In the genomic region with DNA sequence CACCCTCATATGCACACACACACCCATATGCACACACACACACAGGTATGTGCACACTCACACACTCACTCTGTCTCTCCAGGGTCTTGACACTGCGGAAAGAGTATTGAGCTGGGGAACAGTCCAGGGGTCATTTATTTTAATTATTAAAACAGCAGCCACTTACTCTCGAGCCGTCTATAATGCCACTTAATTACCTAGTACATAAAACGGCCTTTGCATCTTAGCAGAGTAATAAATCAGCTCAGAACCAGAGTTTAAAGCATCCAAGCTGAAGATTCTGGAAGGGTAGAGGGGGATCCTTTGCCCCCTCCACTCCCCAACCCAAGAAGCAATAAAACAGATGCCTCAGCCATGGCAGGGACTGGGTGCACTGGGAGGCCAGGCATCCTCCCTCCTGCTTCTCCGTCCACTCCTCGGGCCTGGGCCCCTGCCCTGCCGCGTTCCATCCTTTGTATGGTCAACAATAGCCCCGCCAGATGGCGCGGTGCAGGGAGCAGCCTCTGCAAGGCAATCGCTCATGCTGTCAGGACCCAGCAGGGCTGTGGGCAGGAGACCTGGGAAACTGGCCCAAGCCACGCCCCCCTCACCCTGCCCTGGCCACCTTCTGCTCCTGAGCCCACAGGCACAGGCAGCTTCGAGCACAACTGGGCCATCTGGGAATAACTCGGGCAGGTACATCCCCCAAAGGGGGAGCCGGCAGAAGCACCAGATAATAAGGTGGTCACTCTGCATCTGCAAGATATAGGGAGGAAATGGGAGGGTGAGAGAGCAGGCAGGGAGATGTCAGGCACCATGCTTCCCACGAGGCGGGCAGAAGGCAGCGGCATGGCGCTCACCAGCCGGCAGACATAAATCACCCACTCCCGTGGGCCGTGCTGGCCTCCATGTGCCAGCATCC, we compare ENCODE assay signal across 1 cellular context.
TF ChIP-seq lines count a peak whose summit lies in the region.

No MANE protein-coding gene starts in this region.

TF ChIP-seq in HEK293, 187 proteins besides CTCF, POLR2A, EP300 and RAD21 (continued from another document):
- TF ChIP-seq, protein P1, sequence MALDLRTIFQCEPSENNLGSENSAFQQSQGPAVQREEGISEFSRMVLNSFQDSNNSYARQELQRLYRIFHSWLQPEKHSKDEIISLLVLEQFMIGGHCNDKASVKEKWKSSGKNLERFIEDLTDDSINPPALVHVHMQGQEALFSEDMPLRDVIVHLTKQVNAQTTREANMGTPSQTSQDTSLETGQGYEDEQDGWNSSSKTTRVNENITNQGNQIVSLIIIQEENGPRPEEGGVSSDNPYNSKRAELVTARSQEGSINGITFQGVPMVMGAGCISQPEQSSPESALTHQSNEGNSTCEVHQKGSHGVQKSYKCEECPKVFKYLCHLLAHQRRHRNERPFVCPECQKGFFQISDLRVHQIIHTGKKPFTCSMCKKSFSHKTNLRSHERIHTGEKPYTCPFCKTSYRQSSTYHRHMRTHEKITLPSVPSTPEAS (tag by site-specific recombination; IDR thresholded peaks at IDR 0.05): peak; percentile 78; the same call in 1 of the 2 replicates
- peak; percentile 54 for TF ChIP-seq GLIS1 (tag by site-specific recombination; IDR thresholded peaks at IDR 0.05)
- no peak for TF ChIP-seq BCL11B (tag by site-specific recombination; IDR thresholded peaks at IDR 0.05; ENCODE audit: low read depth)
- no peak for TF ChIP-seq ZNF169 (tag by site-specific recombination; IDR thresholded peaks at IDR 0.05)
- no peak for TF ChIP-seq ZNF19 (tag by site-specific recombination; IDR thresholded peaks at IDR 0.05; ENCODE audit: low read depth)
- no peak for TF ChIP-seq ZNF529 (tag by site-specific recombination; IDR thresholded peaks at IDR 0.05; ENCODE audit: insufficient replicate concordance)
- no peak for TF ChIP-seq ZNF416 (tag by site-specific recombination; IDR thresholded peaks at IDR 0.05)
- TF ChIP-seq ZNF16 (tag by site-specific recombination; IDR thresholded peaks at IDR 0.05; ENCODE audit: low read depth): no peak
- TF ChIP-seq, protein P2, sequence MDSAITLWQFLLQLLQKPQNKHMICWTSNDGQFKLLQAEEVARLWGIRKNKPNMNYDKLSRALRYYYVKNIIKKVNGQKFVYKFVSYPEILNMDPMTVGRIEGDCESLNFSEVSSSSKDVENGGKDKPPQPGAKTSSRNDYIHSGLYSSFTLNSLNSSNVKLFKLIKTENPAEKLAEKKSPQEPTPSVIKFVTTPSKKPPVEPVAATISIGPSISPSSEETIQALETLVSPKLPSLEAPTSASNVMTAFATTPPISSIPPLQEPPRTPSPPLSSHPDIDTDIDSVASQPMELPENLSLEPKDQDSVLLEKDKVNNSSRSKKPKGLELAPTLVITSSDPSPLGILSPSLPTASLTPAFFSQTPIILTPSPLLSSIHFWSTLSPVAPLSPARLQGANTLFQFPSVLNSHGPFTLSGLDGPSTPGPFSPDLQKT (IDR thresholded peaks at IDR 0.05; ENCODE audit: borderline replicate concordance, low read depth, low read length): no peak
- no peak for TF ChIP-seq ZNF157 (tag by site-specific recombination; IDR thresholded peaks at IDR 0.05)
- no peak for TF ChIP-seq KLF8 (tag by site-specific recombination; IDR thresholded peaks at IDR 0.05)
- TF ChIP-seq HOXC10 (CRISPR knock-in tag; IDR thresholded peaks at IDR 0.05): no peak
- TF ChIP-seq ZNF626 (tag by site-specific recombination; IDR thresholded peaks at IDR 0.05): no peak
- TF ChIP-seq, protein P3, sequence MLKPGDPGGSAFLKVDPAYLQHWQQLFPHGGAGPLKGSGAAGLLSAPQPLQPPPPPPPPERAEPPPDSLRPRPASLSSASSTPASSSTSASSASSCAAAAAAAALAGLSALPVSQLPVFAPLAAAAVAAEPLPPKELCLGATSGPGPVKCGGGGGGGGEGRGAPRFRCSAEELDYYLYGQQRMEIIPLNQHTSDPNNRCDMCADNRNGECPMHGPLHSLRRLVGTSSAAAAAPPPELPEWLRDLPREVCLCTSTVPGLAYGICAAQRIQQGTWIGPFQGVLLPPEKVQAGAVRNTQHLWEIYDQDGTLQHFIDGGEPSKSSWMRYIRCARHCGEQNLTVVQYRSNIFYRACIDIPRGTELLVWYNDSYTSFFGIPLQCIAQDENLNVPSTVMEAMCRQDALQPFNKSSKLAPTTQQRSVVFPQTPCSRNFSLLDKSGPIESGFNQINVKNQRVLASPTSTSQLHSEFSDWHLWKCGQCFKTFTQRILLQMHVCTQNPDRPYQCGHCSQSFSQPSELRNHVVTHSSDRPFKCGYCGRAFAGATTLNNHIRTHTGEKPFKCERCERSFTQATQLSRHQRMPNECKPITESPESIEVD (tag by site-specific recombination; IDR thresholded peaks at IDR 0.05): 0 out of 2 replicates have a peak, but pooled peaks have one; percentile 41
